Comparison of ENCODE assay signal across 8 cellular contexts in the genomic region with DNA sequence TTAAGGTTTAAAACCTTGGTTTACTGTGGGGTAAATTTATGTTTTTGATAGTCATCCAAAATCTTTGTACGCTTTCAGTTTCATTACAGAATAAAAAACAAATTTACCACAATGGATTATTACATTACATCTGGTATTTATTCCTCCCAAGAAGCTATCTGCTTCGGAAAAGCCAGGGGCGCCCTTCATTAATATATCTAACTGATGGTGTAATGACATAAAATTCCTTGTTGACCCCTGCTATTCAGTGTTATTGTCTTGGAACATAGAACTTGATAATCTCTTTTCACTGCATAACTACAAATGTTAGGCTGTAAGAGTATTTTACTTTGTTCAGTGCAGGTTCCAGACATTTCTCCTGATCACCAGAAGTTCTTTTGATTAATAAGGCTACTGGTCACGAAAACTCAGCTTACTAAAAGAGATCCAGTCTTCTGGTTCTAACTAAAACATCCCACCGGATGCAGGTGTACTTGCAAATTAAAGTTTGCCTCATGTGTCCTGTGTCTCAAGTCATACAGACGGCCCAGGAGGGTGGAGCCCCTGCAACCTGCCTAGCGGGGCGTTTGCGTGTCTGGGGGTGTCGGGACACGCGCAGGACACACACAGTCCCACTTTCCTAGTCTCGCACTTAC. TPM values are rescaled to one million over a fixed set of nuclear protein-coding genes. Genes with fewer than 3 reads are reported as not detected.
A peak's percentile ranks its signal among the peaks of the same experiment; 100 is the strongest.
DNase-seq lines count a peak whose midpoint lies in the region; ATAC-seq and TF ChIP-seq lines count a peak whose summit lies in the region.

No MANE protein-coding gene starts in this region.

- no peaks in the 10 kb centered on the region for H3K36me3 ChIP-seq in stomach smooth muscle (ENCODE audit: control insufficient read depth in 2 of 2, insufficient read depth in 2 of 2, low read length in 2 of 2)

- no peaks in the 10 kb centered on the region for H3K36me3 Mint-ChIP-seq in activated B cell treated with CpG ODN at 0.5 μM for 24 hours (ENCODE audit: low read depth)

- peak overlapping the region; percentile 96 for H3K27ac Mint-ChIP-seq in activated B cell treated with CpG ODN at 0.5 μM for 24 hours

- H3K4me3 Mint-ChIP-seq in activated B cell treated with CpG ODN at 0.5 μM for 24 hours, result peak overlapping the region; percentile 92

- H3K9me3 Mint-ChIP-seq in activated B cell treated with CpG ODN at 0.5 μM for 24 hours, result no peaks in the 10 kb centered on the region

- H3K9me3 ChIP-seq in stomach smooth muscle (ENCODE audit: control insufficient read depth in 2 of 2, low read length in 2 of 2), result no peaks in the 10 kb centered on the region

- no peak for TF ChIP-seq CTCF in activated B cell treated with CpG ODN at 0.5 μM for 24 hours (IDR thresholded peaks at IDR 0.05)

- H3K9ac ChIP-seq in stomach smooth muscle (ENCODE audit: low read length in 2 of 2), result peak overlapping the region; percentile 65 to 78

- DNase-seq in NCI-H82 (lab: John Stamatoyannopoulos, UW) (peak; percentile 42), NCI-H82 treated with DMSO at 0.1 percent for 48 hours (lab: John Stamatoyannopoulos, UW; ENCODE audit: unreplicated experiment) (no peak), activated B cell treated with CpG ODN at 0.5 μM for 24 hours (no peak), C1 segment of cervical spinal cord (lab: John Stamatoyannopoulos, UW) (no peak), RKO (ENCODE audit: low spot score) (no peak)

- intact Hi-C loops in activated B cell treated with CpG ODN at 0.5 μM for 24 hours (cut with micrococcal nuclease), result loop anchor here (1.0 to 5.0 kb wide), 14 partner anchors 23 to 1241 kb away; partner anchors contain the start of genes C1GALT1 and UMAD1

- CTCF ChIA-PET in activated B cell treated with CpG ODN at 0.5 μM for 24 hours (lab: Charles Lee), result interaction anchor here (0.9 to 1.7 kb wide), 3 partner anchors 15 to 287 kb away, joined by 4 to 7 read pairs (median 6); no protein-coding TSS in a partner anchor

- peaks cover 32% of the 10 kb centered on the region for H3K4me1 Mint-ChIP-seq in activated B cell treated with CpG ODN at 0.5 μM for 24 hours

- POLR2A ChIA-PET in activated B cell treated with CpG ODN at 0.5 μM for 24 hours (lab: Charles Lee), result interaction anchor here (0.6 to 6.7 kb wide), 21 partner anchors 10 to 1520 kb away, joined by 3 to 75 read pairs (median 6); partner anchors contain the start of genes DAGLB and UMAD1

- H3K27me3 ChIP-seq in stomach smooth muscle (ENCODE audit: control insufficient read depth in 1 of 2, insufficient read depth in 2 of 2, low read length in 2 of 2), result no peaks in the 10 kb centered on the region

- H3K4me1 ChIP-seq in stomach smooth muscle (ENCODE audit: control insufficient read depth, insufficient read depth, low read length), result peaks cover 11% of the 10 kb centered on the region

- H3K27ac ChIP-seq in stomach smooth muscle (ENCODE audit: low read length), result peak overlapping the region; percentile 37

- ATAC-seq in activated B cell treated with CpG ODN at 0.5 μM for 24 hours (ENCODE audit: low read depth), result no peak
- ATAC-seq in GM18907 (IDR thresholded peaks at IDR 0.05; ENCODE audit: unreplicated experiment), result no peak

- H3K4me3 ChIP-seq in iPS-11a (ENCODE audit: low read depth, low read length) (peak overlapping the region; percentile 66), stomach smooth muscle (ENCODE audit: low read length in 2 of 2) (peak overlapping the region; percentile 91)

- no peaks in the 10 kb centered on the region for H3K27me3 Mint-ChIP-seq in activated B cell treated with CpG ODN at 0.5 μM for 24 hours

RNA-seq across cellular contexts. Expression of gene GLCCI1, which starts 0.6 kb away (rescaled TPM):
- total RNA-seq in activated B cell treated with CpG ODN at 0.5 μM for 24 hours, result 32.4 and 37.4 TPM in 2 replicates
